In the genomic region with DNA sequence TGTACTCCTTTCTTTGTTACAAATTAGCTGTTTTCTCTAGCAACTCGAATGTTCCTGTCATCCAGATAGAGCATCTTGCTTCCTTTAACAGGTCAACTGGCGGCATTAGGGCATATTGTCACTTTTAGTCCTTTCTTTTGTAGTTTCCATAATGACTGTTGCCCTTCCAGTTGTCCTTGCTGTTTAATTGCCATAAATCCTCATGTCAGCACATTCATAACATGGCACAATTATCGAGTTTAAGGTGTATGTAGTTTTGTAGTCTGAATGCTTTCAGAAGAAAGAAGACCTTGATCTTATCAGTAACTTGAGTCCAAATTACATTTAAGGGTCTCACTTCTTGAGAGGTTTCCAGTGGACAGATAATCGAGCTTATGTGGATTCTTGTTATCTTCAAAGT, we compare ENCODE assay signal across 22 cellular contexts.
"Had no signal": no experiment of that assay in that cellular context is flagged by ENCODE, and none has a peak within 500 bp of the region (broad histone marks: within the 10 kb centered on the region; RNA-seq: fewer than 3 reads in every experiment).

No MANE protein-coding gene starts in this region.

- H3K9me3 ChIP-seq: adrenal gland, ascending aorta, lower lobe of right lung, stomach, suprapubic skin, tibial nerve had no signal

- DNase-seq: activated CD4-positive, alpha-beta T cell treated with anti-CD3 and anti-CD28 coated beads for 4 hours; activated CD4-positive, alpha-beta T cell treated with anti-CD3 and anti-CD28 coated beads, Interleukin-2, amount 50 U/mL, for 48 hours; activated CD4-positive, CD25-positive, alpha-beta regulatory T cell; activated CD8-positive, alpha-beta memory T cell treated with anti-CD3 and anti-CD28 coated beads, Interleukin-2, amount 50 U/mL, for 48 hours; activated naive CD4-positive, alpha-beta T cell; activated T-cell treated with anti-CD3 and anti-CD28 coated beads, Interleukin-2, amount 50 U/mL, for 4 hours; adrenal gland; brain microvascular endothelial cell; central memory CD4-positive, alpha-beta T cell; effector memory CD4-positive, alpha-beta T cell; foreskin keratinocyte; lower lobe of right lung; naive thymus-derived CD4-positive, alpha-beta T cell; occipital lobe; small intestine; stimulated activated CD4-positive, alpha-beta T cell treated with anti-CD3 and anti-CD28 coated beads, Interleukin-2, amount 100 ng/mL, for 24 hours; stomach had no signal

- ATAC-seq: activated T-cell treated with anti-CD3 and anti-CD28 coated beads, Interleukin-2, amount 50 U/mL, for 4 hours; lower lobe of right lung; naive thymus-derived CD4-positive, alpha-beta T cell; sciatic nerve; stimulated activated memory B cell treated with anti-CD40 and anti-IgM and Interleukin-4, amounts not matched to agents 10 μg/mL and 1 μg/mL and 100 μg/mL, for 72 hours had no signal

- FAIRE-seq: small intestine had no signal

- H3K4me3 ChIP-seq: ascending aorta, lower lobe of right lung, stomach, tibial nerve had no signal

- H3K36me3 ChIP-seq: adrenal gland, ascending aorta, brain microvascular endothelial cell, lower lobe of right lung, stomach, suprapubic skin, tibial nerve had no signal

- H3K4me1 ChIP-seq: adrenal gland, ascending aorta, lower lobe of right lung, stomach, tibial nerve had no signal

- H3K27ac ChIP-seq: adrenal gland, ascending aorta, brain microvascular endothelial cell, foreskin keratinocyte, lower lobe of right lung, stomach, suprapubic skin, tibial nerve had no signal

- H3K27me3 ChIP-seq: adrenal gland, ascending aorta, brain microvascular endothelial cell, foreskin keratinocyte, stomach, suprapubic skin, tibial nerve had no signal
